ENCODE assay signal across 1 cellular context in the genomic region with DNA sequence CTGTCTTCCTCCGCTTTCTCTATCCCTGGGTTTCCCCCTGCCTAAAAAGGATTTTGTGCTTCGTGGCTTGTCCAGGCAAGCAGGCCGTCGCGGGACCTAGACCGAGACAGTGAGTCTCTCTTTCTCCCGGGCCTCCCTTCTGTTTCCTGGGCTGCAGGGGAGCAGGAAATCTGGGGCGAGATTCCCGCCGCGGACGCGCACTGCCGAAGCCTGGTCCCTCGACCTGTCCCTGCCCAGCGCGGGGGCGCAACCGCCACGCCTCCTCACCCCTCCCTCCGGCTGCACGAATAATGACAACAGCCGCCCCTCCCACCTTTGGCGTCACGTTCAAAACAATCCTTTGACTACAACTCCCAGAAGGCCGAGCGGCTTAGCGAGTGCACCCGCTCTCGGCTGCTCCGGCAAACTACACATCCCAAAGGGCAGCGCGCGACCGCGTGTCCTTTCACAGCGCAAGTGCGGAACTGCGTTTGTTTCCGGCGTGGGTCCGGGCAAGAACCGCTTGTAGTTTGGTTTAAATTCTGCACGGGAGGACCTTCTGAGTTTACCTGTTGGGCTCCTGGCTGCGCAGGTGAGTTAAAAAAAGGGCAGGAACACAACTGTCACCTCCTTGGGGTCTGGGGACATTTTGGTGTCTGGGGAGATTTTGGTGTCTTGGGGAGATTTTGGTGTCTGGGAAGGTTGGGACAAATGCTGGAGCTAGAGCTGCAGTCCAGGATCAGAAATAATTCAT.
TF ChIP-seq lines count a peak whose summit lies in the region.

A gene (plus strand): TSS at position 473 of the 733 bp plus-strand sequence. CDS start 1,715 bp downstream, outside the sequence.

TF ChIP-seq in HEK293, 187 proteins besides CTCF, POLR2A, EP300 and RAD21 (continued from another document and continues in another):
- TF ChIP-seq, protein P1, sequence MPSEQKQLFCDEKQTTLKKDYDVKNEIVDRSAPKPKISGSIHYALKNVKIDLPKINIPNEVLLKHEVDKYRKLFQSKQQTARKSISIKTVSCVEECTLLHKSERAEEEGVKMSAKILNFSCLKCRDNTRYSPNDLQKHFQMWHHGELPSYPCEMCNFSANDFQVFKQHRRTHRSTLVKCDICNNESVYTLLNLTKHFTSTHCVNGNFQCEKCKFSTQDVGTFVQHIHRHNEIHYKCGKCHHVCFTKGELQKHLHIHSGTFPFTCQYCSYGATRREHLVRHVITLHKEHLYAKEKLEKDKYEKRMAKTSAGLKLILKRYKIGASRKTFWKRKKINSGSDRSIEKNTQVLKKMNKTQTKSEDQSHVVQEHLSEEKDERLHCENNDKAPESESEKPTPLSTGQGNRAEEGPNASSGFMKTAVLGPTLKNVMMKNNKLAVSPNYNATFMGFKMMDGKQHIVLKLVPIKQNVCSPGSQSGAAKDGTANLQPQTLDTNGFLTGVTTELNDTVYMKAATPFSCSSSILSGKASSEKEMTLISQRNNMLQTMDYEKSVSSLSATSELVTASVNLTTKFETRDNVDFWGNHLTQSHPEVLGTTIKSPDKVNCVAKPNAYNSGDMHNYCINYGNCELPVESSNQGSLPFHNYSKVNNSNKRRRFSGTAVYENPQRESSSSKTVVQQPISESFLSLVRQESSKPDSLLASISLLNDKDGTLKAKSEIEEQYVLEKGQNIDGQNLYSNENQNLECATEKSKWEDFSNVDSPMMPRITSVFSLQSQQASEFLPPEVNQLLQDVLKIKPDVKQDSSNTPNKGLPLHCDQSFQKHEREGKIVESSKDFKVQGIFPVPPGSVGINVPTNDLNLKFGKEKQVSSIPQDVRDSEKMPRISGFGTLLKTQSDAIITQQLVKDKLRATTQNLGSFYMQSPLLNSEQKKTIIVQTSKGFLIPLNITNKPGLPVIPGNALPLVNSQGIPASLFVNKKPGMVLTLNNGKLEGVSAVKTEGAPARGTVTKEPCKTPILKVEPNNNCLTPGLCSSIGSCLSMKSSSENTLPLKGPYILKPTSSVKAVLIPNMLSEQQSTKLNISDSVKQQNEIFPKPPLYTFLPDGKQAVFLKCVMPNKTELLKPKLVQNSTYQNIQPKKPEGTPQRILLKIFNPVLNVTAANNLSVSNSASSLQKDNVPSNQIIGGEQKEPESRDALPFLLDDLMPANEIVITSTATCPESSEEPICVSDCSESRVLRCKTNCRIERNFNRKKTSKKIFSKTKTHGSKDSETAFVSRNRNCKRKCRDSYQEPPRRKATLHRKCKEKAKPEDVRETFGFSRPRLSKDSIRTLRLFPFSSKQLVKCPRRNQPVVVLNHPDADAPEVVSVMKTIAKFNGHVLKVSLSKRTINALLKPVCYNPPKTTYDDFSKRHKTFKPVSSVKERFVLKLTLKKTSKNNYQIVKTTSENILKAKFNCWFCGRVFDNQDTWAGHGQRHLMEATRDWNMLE (tag by site-specific recombination; conservative IDR thresholded peaks at IDR 0.05; ENCODE audit: low read depth) = no peak
- TF ChIP-seq, protein P2, sequence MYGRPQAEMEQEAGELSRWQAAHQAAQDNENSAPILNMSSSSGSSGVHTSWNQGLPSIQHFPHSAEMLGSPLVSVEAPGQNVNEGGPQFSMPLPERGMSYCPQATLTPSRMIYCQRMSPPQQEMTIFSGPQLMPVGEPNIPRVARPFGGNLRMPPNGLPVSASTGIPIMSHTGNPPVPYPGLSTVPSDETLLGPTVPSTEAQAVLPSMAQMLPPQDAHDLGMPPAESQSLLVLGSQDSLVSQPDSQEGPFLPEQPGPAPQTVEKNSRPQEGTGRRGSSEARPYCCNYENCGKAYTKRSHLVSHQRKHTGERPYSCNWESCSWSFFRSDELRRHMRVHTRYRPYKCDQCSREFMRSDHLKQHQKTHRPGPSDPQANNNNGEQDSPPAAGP (tag by site-specific recombination; IDR thresholded peaks at IDR 0.05) = no peak
- TF ChIP-seq ZNF792 (tag by site-specific recombination; IDR thresholded peaks at IDR 0.05) = no peak
- 0 out of 2 replicates have a peak, but pooled peaks have one; percentile 26 for TF ChIP-seq GFI1B (tag by site-specific recombination; IDR thresholded peaks at IDR 0.05)
- no peak for TF ChIP-seq ZNF707 (tag by site-specific recombination; IDR thresholded peaks at IDR 0.05)
- TF ChIP-seq ZSCAN30 (tag by site-specific recombination; IDR thresholded peaks at IDR 0.05) = 0 out of 2 replicates have a peak, but pooled peaks have one; percentile 47
- TF ChIP-seq ZNF324 (tag by site-specific recombination; IDR thresholded peaks at IDR 0.05) = no peak
- TF ChIP-seq ZNF791 (tag by site-specific recombination; IDR thresholded peaks at IDR 0.05) = no peak
- TF ChIP-seq, protein P3, sequence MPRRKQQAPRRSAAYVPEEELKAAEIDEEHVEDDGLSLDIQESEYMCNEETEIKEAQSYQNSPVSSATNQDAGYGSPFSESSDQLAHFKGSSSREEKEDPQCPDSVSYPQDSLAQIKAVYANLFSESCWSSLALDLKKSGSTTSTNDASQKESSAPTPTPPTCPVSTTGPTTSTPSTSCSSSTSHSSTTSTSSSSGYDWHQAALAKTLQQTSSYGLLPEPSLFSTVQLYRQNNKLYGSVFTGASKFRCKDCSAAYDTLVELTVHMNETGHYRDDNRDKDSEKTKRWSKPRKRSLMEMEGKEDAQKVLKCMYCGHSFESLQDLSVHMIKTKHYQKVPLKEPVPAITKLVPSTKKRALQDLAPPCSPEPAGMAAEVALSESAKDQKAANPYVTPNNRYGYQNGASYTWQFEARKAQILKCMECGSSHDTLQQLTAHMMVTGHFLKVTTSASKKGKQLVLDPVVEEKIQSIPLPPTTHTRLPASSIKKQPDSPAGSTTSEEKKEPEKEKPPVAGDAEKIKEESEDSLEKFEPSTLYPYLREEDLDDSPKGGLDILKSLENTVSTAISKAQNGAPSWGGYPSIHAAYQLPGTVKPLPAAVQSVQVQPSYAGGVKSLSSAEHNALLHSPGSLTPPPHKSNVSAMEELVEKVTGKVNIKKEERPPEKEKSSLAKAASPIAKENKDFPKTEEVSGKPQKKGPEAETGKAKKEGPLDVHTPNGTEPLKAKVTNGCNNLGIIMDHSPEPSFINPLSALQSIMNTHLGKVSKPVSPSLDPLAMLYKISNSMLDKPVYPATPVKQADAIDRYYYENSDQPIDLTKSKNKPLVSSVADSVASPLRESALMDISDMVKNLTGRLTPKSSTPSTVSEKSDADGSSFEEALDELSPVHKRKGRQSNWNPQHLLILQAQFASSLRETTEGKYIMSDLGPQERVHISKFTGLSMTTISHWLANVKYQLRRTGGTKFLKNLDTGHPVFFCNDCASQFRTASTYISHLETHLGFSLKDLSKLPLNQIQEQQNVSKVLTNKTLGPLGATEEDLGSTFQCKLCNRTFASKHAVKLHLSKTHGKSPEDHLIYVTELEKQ (tag by site-specific recombination; IDR thresholded peaks at IDR 0.05; ENCODE audit: borderline replicate concordance) = no peak
- TF ChIP-seq, protein P4, sequence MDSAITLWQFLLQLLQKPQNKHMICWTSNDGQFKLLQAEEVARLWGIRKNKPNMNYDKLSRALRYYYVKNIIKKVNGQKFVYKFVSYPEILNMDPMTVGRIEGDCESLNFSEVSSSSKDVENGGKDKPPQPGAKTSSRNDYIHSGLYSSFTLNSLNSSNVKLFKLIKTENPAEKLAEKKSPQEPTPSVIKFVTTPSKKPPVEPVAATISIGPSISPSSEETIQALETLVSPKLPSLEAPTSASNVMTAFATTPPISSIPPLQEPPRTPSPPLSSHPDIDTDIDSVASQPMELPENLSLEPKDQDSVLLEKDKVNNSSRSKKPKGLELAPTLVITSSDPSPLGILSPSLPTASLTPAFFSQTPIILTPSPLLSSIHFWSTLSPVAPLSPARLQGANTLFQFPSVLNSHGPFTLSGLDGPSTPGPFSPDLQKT (IDR thresholded peaks at IDR 0.05; ENCODE audit: borderline replicate concordance, low read depth, low read length) = peak; percentile 94
- TF ChIP-seq, protein P5, sequence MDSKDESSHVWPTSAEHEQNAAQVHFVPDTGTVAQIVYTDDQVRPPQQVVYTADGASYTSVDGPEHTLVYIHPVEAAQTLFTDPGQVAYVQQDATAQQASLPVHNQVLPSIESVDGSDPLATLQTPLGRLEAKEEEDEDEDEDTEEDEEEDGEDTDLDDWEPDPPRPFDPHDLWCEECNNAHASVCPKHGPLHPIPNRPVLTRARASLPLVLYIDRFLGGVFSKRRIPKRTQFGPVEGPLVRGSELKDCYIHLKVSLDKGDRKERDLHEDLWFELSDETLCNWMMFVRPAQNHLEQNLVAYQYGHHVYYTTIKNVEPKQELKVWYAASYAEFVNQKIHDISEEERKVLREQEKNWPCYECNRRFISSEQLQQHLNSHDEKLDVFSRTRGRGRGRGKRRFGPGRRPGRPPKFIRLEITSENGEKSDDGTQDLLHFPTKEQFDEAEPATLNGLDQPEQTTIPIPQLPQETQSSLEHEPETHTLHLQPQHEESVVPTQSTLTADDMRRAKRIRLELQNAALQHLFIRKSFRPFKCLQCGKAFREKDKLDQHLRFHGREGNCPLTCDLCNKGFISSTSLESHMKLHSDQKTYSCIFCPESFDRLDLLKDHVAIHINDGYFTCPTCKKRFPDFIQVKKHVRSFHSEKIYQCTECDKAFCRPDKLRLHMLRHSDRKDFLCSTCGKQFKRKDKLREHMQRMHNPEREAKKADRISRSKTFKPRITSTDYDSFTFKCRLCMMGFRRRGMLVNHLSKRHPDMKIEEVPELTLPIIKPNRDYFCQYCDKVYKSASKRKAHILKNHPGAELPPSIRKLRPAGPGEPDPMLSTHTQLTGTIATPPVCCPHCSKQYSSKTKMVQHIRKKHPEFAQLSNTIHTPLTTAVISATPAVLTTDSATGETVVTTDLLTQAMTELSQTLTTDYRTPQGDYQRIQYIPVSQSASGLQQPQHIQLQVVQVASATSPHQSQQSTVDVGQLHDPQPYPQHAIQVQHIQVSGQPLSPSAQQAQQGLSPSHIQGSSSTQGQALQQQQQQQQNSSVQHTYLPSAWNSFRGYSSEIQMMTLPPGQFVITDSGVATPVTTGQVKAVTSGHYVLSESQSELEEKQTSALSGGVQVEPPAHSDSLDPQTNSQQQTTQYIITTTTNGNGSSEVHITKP (tag by site-specific recombination; IDR thresholded peaks at IDR 0.05) = peak; percentile 93
- TF ChIP-seq, protein P6, sequence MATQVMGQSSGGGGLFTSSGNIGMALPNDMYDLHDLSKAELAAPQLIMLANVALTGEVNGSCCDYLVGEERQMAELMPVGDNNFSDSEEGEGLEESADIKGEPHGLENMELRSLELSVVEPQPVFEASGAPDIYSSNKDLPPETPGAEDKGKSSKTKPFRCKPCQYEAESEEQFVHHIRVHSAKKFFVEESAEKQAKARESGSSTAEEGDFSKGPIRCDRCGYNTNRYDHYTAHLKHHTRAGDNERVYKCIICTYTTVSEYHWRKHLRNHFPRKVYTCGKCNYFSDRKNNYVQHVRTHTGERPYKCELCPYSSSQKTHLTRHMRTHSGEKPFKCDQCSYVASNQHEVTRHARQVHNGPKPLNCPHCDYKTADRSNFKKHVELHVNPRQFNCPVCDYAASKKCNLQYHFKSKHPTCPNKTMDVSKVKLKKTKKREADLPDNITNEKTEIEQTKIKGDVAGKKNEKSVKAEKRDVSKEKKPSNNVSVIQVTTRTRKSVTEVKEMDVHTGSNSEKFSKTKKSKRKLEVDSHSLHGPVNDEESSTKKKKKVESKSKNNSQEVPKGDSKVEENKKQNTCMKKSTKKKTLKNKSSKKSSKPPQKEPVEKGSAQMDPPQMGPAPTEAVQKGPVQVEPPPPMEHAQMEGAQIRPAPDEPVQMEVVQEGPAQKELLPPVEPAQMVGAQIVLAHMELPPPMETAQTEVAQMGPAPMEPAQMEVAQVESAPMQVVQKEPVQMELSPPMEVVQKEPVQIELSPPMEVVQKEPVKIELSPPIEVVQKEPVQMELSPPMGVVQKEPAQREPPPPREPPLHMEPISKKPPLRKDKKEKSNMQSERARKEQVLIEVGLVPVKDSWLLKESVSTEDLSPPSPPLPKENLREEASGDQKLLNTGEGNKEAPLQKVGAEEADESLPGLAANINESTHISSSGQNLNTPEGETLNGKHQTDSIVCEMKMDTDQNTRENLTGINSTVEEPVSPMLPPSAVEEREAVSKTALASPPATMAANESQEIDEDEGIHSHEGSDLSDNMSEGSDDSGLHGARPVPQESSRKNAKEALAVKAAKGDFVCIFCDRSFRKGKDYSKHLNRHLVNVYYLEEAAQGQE (tag by site-specific recombination; IDR thresholded peaks at IDR 0.05) = 0 out of 2 replicates have a peak, but pooled peaks have one; percentile 40
- no peak for TF ChIP-seq SALL2 (tag by site-specific recombination; IDR thresholded peaks at IDR 0.05; ENCODE audit: borderline replicate concordance)
- TF ChIP-seq ZNF175 (tag by site-specific recombination; IDR thresholded peaks at IDR 0.05) = no peak
- no peak for TF ChIP-seq ZIC2 (tag by site-specific recombination; IDR thresholded peaks at IDR 0.05)
- TF ChIP-seq, protein P7, sequence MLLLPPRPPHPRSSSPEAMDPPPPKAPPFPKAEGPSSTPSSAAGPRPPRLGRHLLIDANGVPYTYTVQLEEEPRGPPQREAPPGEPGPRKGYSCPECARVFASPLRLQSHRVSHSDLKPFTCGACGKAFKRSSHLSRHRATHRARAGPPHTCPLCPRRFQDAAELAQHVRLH (tag by site-specific recombination; IDR thresholded peaks at IDR 0.05) = no peak
- no peak for TF ChIP-seq ZBTB1 (tag by site-specific recombination; IDR thresholded peaks at IDR 0.05)
- TF ChIP-seq, protein P8, sequence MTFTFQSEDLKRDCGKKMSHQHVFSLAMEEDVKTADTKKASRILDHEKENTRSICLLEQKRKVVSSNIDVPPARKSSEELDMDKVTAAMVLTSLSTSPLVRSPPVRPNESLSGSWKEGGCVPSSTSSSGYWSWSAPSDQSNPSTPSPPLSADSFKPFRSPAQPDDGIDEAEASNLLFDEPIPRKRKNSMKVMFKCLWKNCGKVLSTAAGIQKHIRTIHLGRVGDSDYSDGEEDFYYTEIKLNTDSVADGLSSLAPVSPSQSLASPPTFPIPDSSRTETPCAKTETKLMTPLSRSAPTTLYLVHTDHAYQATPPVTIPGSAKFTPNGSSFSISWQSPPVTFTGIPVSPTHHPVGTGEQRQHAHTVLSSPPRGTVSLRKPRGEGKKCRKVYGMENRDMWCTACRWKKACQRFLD (tag by site-specific recombination; IDR thresholded peaks at IDR 0.05) = no peak
- TF ChIP-seq ZNF555 (tag by site-specific recombination; conservative IDR thresholded peaks at IDR 0.05) = no peak
- no peak for TF ChIP-seq BCL11A (tag by site-specific recombination; IDR thresholded peaks at IDR 0.05; ENCODE audit: low read depth)
- no peak for TF ChIP-seq ZNF239 (tag by site-specific recombination; IDR thresholded peaks at IDR 0.05)
- no peak for TF ChIP-seq ZNF155 (tag by site-specific recombination; IDR thresholded peaks at IDR 0.05)
- TF ChIP-seq ZBTB21 (tag by site-specific recombination; IDR thresholded peaks at IDR 0.05) = peak; percentile 57; the same call in 1 of the 2 replicates
- TF ChIP-seq ZNF23 (tag by site-specific recombination; IDR thresholded peaks at IDR 0.05; ENCODE audit: borderline replicate concordance) = no peak
- no peak for TF ChIP-seq OSR2 (tag by site-specific recombination; IDR thresholded peaks at IDR 0.05)
- TF ChIP-seq SETDB1 (IDR thresholded peaks at IDR 0.05; ENCODE audit: insufficient read length, low read length) = no peak
- TF ChIP-seq ZNF670 (tag by site-specific recombination; IDR thresholded peaks at IDR 0.05; ENCODE audit: low read depth) = no peak
- 0 out of 2 replicates have a peak, but pooled peaks have one; percentile 53 for TF ChIP-seq ZNF561 (tag by site-specific recombination; IDR thresholded peaks at IDR 0.05; ENCODE audit: borderline replicate concordance)
